In genomic region chr18:12694032-12694431, GRCh38 we compare ENCODE assay signal across 23 cellular contexts. TPM values are rescaled to one million over a fixed set of nuclear protein-coding genes. Genes with fewer than 3 reads are reported as not detected.
DNase-seq lines count a peak whose midpoint lies in the region; ATAC-seq and TF ChIP-seq lines count a peak whose summit lies in the region.
"Had no signal": no experiment of that assay in that cellular context is flagged by ENCODE, and none has a peak within 500 bp of the region (broad histone marks: within the 10 kb centered on the region; RNA-seq: fewer than 3 reads in every experiment).

No MANE protein-coding gene starts in this region.

- no peaks in the 10 kb centered on the region for H3K9me3 Mint-ChIP-seq in activated naive CD4-positive, alpha-beta T cell treated with anti-CD3 and anti-CD28 coated beads, Interleukin-2, amount 10 ng/mL, durations not matched to agents 7 days and 5 days
- no peaks in the 10 kb centered on the region for H3K9me3 Mint-ChIP-seq in stimulated activated effector memory CD8-positive, alpha-beta T cell treated with anti-CD3 and anti-CD28 coated beads, Interleukin-12 subunit alpha, Interleukin-12 subunit beta, amount 100 ng/mL, for 72 hours
- H3K9me3 Mint-ChIP-seq: CD4-positive, alpha-beta T cell; endodermal cell; IgD-negative memory B cell; neural crest cell had no signal

- ATAC-seq in RWPE2 (ENCODE audit: low read depth) (peak; percentile 31; the same call in 1 of the 3 replicates), GM19035 (IDR thresholded peaks at IDR 0.05; ENCODE audit: unreplicated experiment) (no peak)
- ATAC-seq in stimulated activated effector memory CD8-positive, alpha-beta T cell treated with anti-CD3 and anti-CD28 coated beads, Interleukin-12 subunit alpha, Interleukin-12 subunit beta, amount 100 ng/mL, for 72 hours: peak; percentile 82
- ATAC-seq: Right ventricle myocardium inferior had no signal

- CTCF ChIA-PET in activated naive CD4-positive, alpha-beta T cell treated with anti-CD3 and anti-CD28 coated beads, Interleukin-2, amount 10 ng/mL, durations not matched to agents 7 days and 5 days (lab: Charles Lee): interaction anchor here (0.6 to 1.1 kb wide), 2 partner anchors 49 to 301 kb away, joined by 3 read pairs; no protein-coding TSS in a partner anchor

- H3K4me3 Mint-ChIP-seq in activated naive CD4-positive, alpha-beta T cell treated with anti-CD3 and anti-CD28 coated beads, Interleukin-2, amount 10 ng/mL, durations not matched to agents 7 days and 5 days: no peak overlapping the region
- H3K4me3 Mint-ChIP-seq in stimulated activated effector memory CD8-positive, alpha-beta T cell treated with anti-CD3 and anti-CD28 coated beads, Interleukin-12 subunit alpha, Interleukin-12 subunit beta, amount 100 ng/mL, for 72 hours: no peak overlapping the region
- H3K4me3 Mint-ChIP-seq: CD4-positive, alpha-beta T cell; endodermal cell; IgD-negative memory B cell; neural crest cell had no signal

- H3K27me3 Mint-ChIP-seq in activated naive CD4-positive, alpha-beta T cell treated with anti-CD3 and anti-CD28 coated beads, Interleukin-2, amount 10 ng/mL, durations not matched to agents 7 days and 5 days: no peaks in the 10 kb centered on the region
- H3K27me3 Mint-ChIP-seq: CD4-positive, alpha-beta T cell; IgD-negative memory B cell had no signal

- H3K36me3 ChIP-seq in RWPE2 (ENCODE audit: low read depth) (peaks cover 65% of the 10 kb centered on the region), esophagus squamous epithelium (peaks cover 0 to 42% (median 0%) of the 10 kb centered on the region in 3 donors)
- H3K36me3 ChIP-seq: ascending aorta had no signal

- WGBS in esophagus squamous epithelium, 2 donors: 14 to 40% methylated on average over 2 of the region's 2 CpGs

- peaks cover 16% of the 10 kb centered on the region for H3K4me1 ChIP-seq in RWPE2 (ENCODE audit: insufficient read depth, poor library complexity, severe bottlenecking)
- H3K4me1 ChIP-seq in esophagus squamous epithelium: peaks cover 2 to 56% (median 4%) of the 10 kb centered on the region in 3 donors
- H3K4me1 ChIP-seq: ascending aorta, tibial nerve had no signal

- TF ChIP-seq CTCF in RWPE2 (IDR thresholded peaks at IDR 0.05; ENCODE audit: poor library complexity, severe bottlenecking) (no peak), esophagus squamous epithelium (IDR thresholded peaks at IDR 0.05) (no peak)

- intact Hi-C loops in esophagus squamous epithelium (cut with DNase I): no loop called here

- H3K36me3 Mint-ChIP-seq in activated naive CD4-positive, alpha-beta T cell treated with anti-CD3 and anti-CD28 coated beads, Interleukin-2, amount 10 ng/mL, durations not matched to agents 7 days and 5 days: peaks cover 33% of the 10 kb centered on the region
- H3K36me3 Mint-ChIP-seq in stimulated activated effector memory CD8-positive, alpha-beta T cell treated with anti-CD3 and anti-CD28 coated beads, Interleukin-12 subunit alpha, Interleukin-12 subunit beta, amount 100 ng/mL, for 72 hours: peaks cover 55% of the 10 kb centered on the region

- H3K9me3 ChIP-seq in RWPE2 (ENCODE audit: severe bottlenecking) (no peaks in the 10 kb centered on the region), esophagus squamous epithelium (no peaks in the 10 kb centered on the region)
- H3K9me3 ChIP-seq: ascending aorta, tibial nerve had no signal

- H3K27me3 ChIP-seq in RWPE2 (ENCODE audit: insufficient read depth, poor library complexity, severe bottlenecking): no peaks in the 10 kb centered on the region
- no peaks in the 10 kb centered on the region for H3K27me3 ChIP-seq in esophagus squamous epithelium
- H3K27me3 ChIP-seq: ascending aorta, tibial nerve had no signal

- peak overlapping the region; percentile 59 for H3K27ac Mint-ChIP-seq in activated naive CD4-positive, alpha-beta T cell treated with anti-CD3 and anti-CD28 coated beads, Interleukin-2, amount 10 ng/mL, durations not matched to agents 7 days and 5 days
- H3K27ac Mint-ChIP-seq in stimulated activated effector memory CD8-positive, alpha-beta T cell treated with anti-CD3 and anti-CD28 coated beads, Interleukin-12 subunit alpha, Interleukin-12 subunit beta, amount 100 ng/mL, for 72 hours: peak overlapping the region; percentile 48
- H3K27ac Mint-ChIP-seq: CD4-positive, alpha-beta T cell; endodermal cell; IgD-negative memory B cell had no signal

- H3K4me3 ChIP-seq in RWPE2 (ENCODE audit: severe bottlenecking) (no peak overlapping the region), esophagus squamous epithelium (no peak overlapping the region)
- H3K4me3 ChIP-seq: ascending aorta, tibial nerve had no signal

- peak overlapping the region; percentile 6 for H3K27ac ChIP-seq in RWPE2 (ENCODE audit: poor library complexity, severe bottlenecking)
- peak overlapping the region in 3 of 4 donors; percentile 58 to 84 (median 71) for H3K27ac ChIP-seq in esophagus squamous epithelium
- H3K27ac ChIP-seq: ascending aorta, tibial nerve, VCaP had no signal

- no peak for DNase-seq in activated naive CD4-positive, alpha-beta T cell treated with anti-CD3 and anti-CD28 coated beads, Interleukin-2, amount 10 ng/mL, durations not matched to agents 7 days and 5 days
- DNase-seq in activated naive CD4-positive, alpha-beta T cell (lab: John Stamatoyannopoulos, UW): no peak
- no peak for DNase-seq in RWPE2 (ENCODE audit: low spot score)
- no peak for DNase-seq in esophagus squamous epithelium (lab: John Stamatoyannopoulos, UW)
- no peak for DNase-seq in stimulated activated effector memory CD8-positive, alpha-beta T cell treated with anti-CD3 and anti-CD28 coated beads, Interleukin-12 subunit alpha, Interleukin-12 subunit beta, amount 100 ng/mL, for 72 hours (ENCODE audit: low spot score in 2 of 2)
- DNase-seq in HPDE6-E6E7 (ENCODE audit: extremely low spot score): no peak
- DNase-seq in DMS114 treated with DMSO at 0.1 percent for 48 hours (lab: John Stamatoyannopoulos, UW; ENCODE audit: unreplicated experiment): no peak
- DNase-seq: activated CD8-positive, alpha-beta memory T cell treated with anti-CD3 and anti-CD28 coated beads for 24 hours; activated effector memory CD4-positive, alpha-beta T cell treated with Interleukin-2 at 50 U/mL for 16 hours; CD4-positive, alpha-beta T cell; DND-41; endodermal cell; GOT3; NCI-H2029 treated with DMSO at 0.1 percent for 48 hours; NCI-H510A treated with DMSO at 0.1 percent for 48 hours; T-helper 1 cell had no signal

- H3K4me1 Mint-ChIP-seq in activated naive CD4-positive, alpha-beta T cell treated with anti-CD3 and anti-CD28 coated beads, Interleukin-2, amount 10 ng/mL, durations not matched to agents 7 days and 5 days: peaks cover 24% of the 10 kb centered on the region
- H3K4me1 Mint-ChIP-seq in stimulated activated effector memory CD8-positive, alpha-beta T cell treated with anti-CD3 and anti-CD28 coated beads, Interleukin-12 subunit alpha, Interleukin-12 subunit beta, amount 100 ng/mL, for 72 hours: peaks cover 15% of the 10 kb centered on the region
- H3K4me1 Mint-ChIP-seq: endodermal cell, neural crest cell had no signal

- no peak for TF ChIP-seq POLR2A in esophagus squamous epithelium (IDR thresholded peaks at IDR 0.05)

RNA-seq across cellular contexts. Expression of gene CEP76, which starts 8.5 kb away (rescaled TPM):
- 10 to 100 TPM; 10.7 to 13.6 (median 11.6) TPM for total RNA-seq in esophagus squamous epithelium

RNA-seq across cellular contexts. Expression of gene PSMG2, which starts 8.8 kb away (rescaled TPM):
- 10 to 100 TPM; 41.6 to 89.9 (median 71.2) TPM for total RNA-seq in esophagus squamous epithelium

RNA-seq across cellular contexts. Expression of gene SPIRE1, which starts 36.1 kb away (rescaled TPM):
- total RNA-seq in esophagus squamous epithelium: 10 to 100 TPM in 3 of 4 donors, 1 to 10 TPM in 1; 1.9 to 25.3 (median 13.4) TPM
